In genomic region chr12:105031061-105031807, GRCh38 we compare ENCODE assay signal across 8 cellular contexts. TPM values are rescaled to one million over a fixed set of nuclear protein-coding genes. Genes with fewer than 3 reads are reported as not detected.
DNase-seq lines count a peak whose midpoint lies in the region; ATAC-seq and TF ChIP-seq lines count a peak whose summit lies in the region.

No MANE protein-coding gene starts in this region.

- intact Hi-C loops in adrenal gland (cut with DNase I), result no loop called here

- peak; percentile 95 for ATAC-seq in GM21447 (IDR thresholded peaks at IDR 0.05; ENCODE audit: unreplicated experiment)
- peak; percentile 71 for ATAC-seq in HG03558 (IDR thresholded peaks at IDR 0.05; ENCODE audit: extremely low read depth, unreplicated experiment)

- no peak for TF ChIP-seq POLR2A in adrenal gland (IDR thresholded peaks at IDR 0.05)

- H3K4me3 Mint-ChIP-seq in activated naive CD8-positive, alpha-beta T cell treated with anti-CD3 and anti-CD28 coated beads for 36 hours, result peak overlapping the region; percentile 8

- DNase-seq in NCI-H1092 treated with DMSO at 0.1 percent for 48 hours (lab: John Stamatoyannopoulos, UW) (peak; percentile 23), NCI-H1092 (lab: John Stamatoyannopoulos, UW) (no peak), iPS-NIHi11 (ENCODE audit: low spot score) (no peak), adrenal gland (no peak), middle frontal gyrus (ENCODE audit: extremely low spot score, low spot score) (no peak)
- DNase-seq in activated naive CD8-positive, alpha-beta T cell treated with anti-CD3 and anti-CD28 coated beads for 36 hours, result no peak

- H3K4me1 ChIP-seq in adrenal gland (replicated peaks in 1 of 2), result peaks cover 0 to 2% of the 10 kb centered on the region in 2 donors

- no peak overlapping the region for H3K27ac ChIP-seq in adrenal gland

- H3K36me3 ChIP-seq in adrenal gland (replicated peaks in 1 of 2), result no peaks in the 10 kb centered on the region

- H3K27me3 Mint-ChIP-seq in activated naive CD8-positive, alpha-beta T cell treated with anti-CD3 and anti-CD28 coated beads for 36 hours, result no peaks in the 10 kb centered on the region

- H3K9me3 Mint-ChIP-seq in activated naive CD8-positive, alpha-beta T cell treated with anti-CD3 and anti-CD28 coated beads for 36 hours, result peaks cover 10% of the 10 kb centered on the region

- WGBS in adrenal gland, 4 donors, result 79 to 95% (median 89%) methylated on average over 8 of the region's 8 CpGs

- no peak overlapping the region for H3K4me3 ChIP-seq in adrenal gland

- H3K36me3 Mint-ChIP-seq in activated naive CD8-positive, alpha-beta T cell treated with anti-CD3 and anti-CD28 coated beads for 36 hours, result peaks cover 21% of the 10 kb centered on the region

- no peaks in the 10 kb centered on the region for H3K27me3 ChIP-seq in adrenal gland

- H3K4me1 Mint-ChIP-seq in activated naive CD8-positive, alpha-beta T cell treated with anti-CD3 and anti-CD28 coated beads for 36 hours, result peaks cover 31% of the 10 kb centered on the region

- TF ChIP-seq CTCF in adrenal gland (IDR thresholded peaks at IDR 0.05), result no peak

- peak overlapping the region; percentile 88 for H3K27ac Mint-ChIP-seq in activated naive CD8-positive, alpha-beta T cell treated with anti-CD3 and anti-CD28 coated beads for 36 hours

- no peaks in the 10 kb centered on the region for H3K9me3 ChIP-seq in adrenal gland (replicated peaks in 1 of 3)

RNA-seq across cellular contexts. Expression of gene NOPCHAP1, which starts 45.1 kb away (rescaled TPM):
- 10 to 100 TPM; 42.1 to 42.3 TPM for total RNA-seq in activated naive CD8-positive, alpha-beta T cell treated with anti-CD3 and anti-CD28 coated beads for 36 hours
- total RNA-seq in adrenal gland, result 10 to 100 TPM in 4 of 8 donors, 1 to 10 TPM in 4; 1.4 to 12.2 (median 7.2) TPM
- 10 to 100 TPM in 1 of 3 donors, 1 to 10 TPM in 2; 6.3 to 10.7 (median 9.7) TPM for polyA plus RNA-seq in adrenal gland

RNA-seq across cellular contexts. Expression of gene ALDH1L2, which starts 53.0 kb away (rescaled TPM):
- 1 to 10 TPM; 4.8 to 5.9 TPM for total RNA-seq in activated naive CD8-positive, alpha-beta T cell treated with anti-CD3 and anti-CD28 coated beads for 36 hours
- 1 to 10 TPM; 1.1 to 4.5 (median 3.0) TPM for total RNA-seq in adrenal gland
- polyA plus RNA-seq in adrenal gland, result 1 to 10 TPM in 1 of 3 donors, under 1 TPM in 2; 0.56 to 2.8 (median 0.57) TPM
